In the genomic region with DNA sequence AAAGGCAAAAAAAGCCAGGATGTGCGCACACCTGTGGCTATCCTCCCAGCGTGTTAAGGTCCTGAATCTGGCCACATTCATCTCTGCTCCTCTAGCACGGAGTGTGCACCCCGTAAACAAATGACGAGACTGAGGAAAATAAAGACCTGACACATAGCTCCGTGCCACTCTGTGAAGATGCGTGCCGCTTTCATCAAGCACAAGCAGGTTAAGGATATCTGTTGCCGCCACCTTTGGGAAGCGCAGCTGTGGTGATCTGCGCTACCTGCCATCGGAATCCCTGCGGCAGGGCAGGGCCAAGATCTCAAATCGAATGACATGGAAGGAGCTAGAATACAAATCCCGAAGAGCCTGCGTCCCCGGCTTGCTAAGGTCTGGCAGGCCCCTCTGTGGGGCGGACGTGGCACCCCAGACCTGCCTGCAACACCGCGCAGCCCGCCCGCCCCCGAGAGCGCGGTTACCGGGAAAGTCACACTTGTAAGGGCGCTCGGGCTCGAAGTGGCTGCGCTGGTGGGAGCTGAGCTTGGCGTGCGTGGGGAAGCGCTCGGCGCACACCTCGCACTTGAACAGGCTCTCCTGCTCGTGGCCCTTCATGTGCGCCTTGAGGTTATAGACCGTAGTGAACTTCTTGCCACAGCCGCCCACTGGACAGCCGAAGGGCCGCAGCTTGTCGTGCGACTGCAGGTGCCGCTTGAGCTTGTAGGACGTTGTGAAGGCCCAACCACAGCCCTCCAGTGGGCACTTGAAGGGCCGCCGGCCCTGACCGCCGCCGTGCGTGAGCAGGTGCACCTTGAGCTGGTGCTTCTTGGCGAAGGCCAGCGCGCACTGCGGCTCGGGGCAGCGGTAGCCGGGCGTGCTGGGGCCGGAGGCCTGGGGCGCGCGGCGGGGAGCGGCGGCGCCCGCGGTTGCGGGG, we compare ENCODE assay signal across 8 cellular contexts. TPM values are rescaled to one million over a fixed set of nuclear protein-coding genes. Genes with fewer than 3 reads are reported as not detected.
A peak's percentile ranks its signal among the peaks of the same experiment; 100 is the strongest.
DNase-seq lines count a peak whose midpoint lies in the region; ATAC-seq and TF ChIP-seq lines count a peak whose summit lies in the region.

No MANE protein-coding gene starts in this region.

- peak; percentile 17 for ATAC-seq in GM18505 (IDR thresholded peaks at IDR 0.05; ENCODE audit: unreplicated experiment)
- peak; percentile 36 for ATAC-seq in HG02938 (IDR thresholded peaks at IDR 0.05; ENCODE audit: unreplicated experiment)
- ATAC-seq in heart left ventricle: peak in 2 of 4 donors; percentile 3 to 4

- peaks cover 0 to 58% (median 42%) of the 10 kb centered on the region in 12 donors for H3K4me1 ChIP-seq in heart left ventricle
- H3K4me1 ChIP-seq in rectal smooth muscle tissue (ENCODE audit: control insufficient read depth, insufficient read depth, low read length): peaks cover 26% of the 10 kb centered on the region

- H3K27me3 ChIP-seq in heart left ventricle (no peaks in the 10 kb centered on the region), rectal smooth muscle tissue (ENCODE audit: control insufficient read depth, insufficient read depth, low read length) (no peaks in the 10 kb centered on the region)

- DNase-seq in AG10803 (ENCODE audit: low read depth) (peak; percentile 37), NCI-H69 (lab: John Stamatoyannopoulos, UW) (peak; percentile 49), heart left ventricle (peak in 4 of 5 donors; percentile 34 to 66 (median 48)), midbrain (lab: John Stamatoyannopoulos, UW) (no peak)
- peak; percentile 49 for DNase-seq in activated naive CD4-positive, alpha-beta T cell treated with Interleukin-2 at 50 U/mL for 16 hours

- H3K9me3 ChIP-seq in heart left ventricle: no peaks in the 10 kb centered on the region

- TF ChIP-seq POLR2A in GM18505 (IDR thresholded peaks at IDR 0.05; ENCODE audit: borderline replicate concordance, extremely low read depth, insufficient read depth, insufficient read length): no peak
- TF ChIP-seq POLR2A in heart left ventricle (IDR thresholded peaks at IDR 0.05): no peak

- H3K4me3 ChIP-seq in AG10803 (ENCODE audit: low read length) (peak overlapping the region; percentile 84), heart left ventricle (peak overlapping the region; percentile 43 to 90 (median 79)), rectal smooth muscle tissue (ENCODE audit: low read length) (peak overlapping the region; percentile 76)

- H3K27ac ChIP-seq in heart left ventricle (peak overlapping the region; percentile 73 to 97 (median 92)), rectal smooth muscle tissue (ENCODE audit: low read depth, low read length) (peak overlapping the region; percentile 82)

- intact Hi-C loops in heart left ventricle (cut with DNase I): loop anchor here in 3 of 10 donors (5.0 to 10.0 kb wide), 4 partner anchors 82 to 220 kb away; partner anchors contain the start of genes CFAP100 (in 1 of the 3) and KLF15 (in 1 of the 3)

- WGBS in heart left ventricle, 4 donors: 6 to 18% (median 10%) methylated on average over 24 to 72 of the region's 72 CpGs

- no peak for TF ChIP-seq CTCF in AG10803 (conservative IDR thresholded peaks at IDR 0.05; ENCODE audit: low read length)
- no peak for TF ChIP-seq CTCF in heart left ventricle (IDR thresholded peaks at IDR 0.05)

- H3K36me3 ChIP-seq in heart left ventricle (peaks cover 0 to 25% (median 19%) of the 10 kb centered on the region in 9 donors), rectal smooth muscle tissue (ENCODE audit: control insufficient read depth, insufficient read depth, low read length) (peaks cover 19% of the 10 kb centered on the region)

- H3K9ac ChIP-seq in rectal smooth muscle tissue (ENCODE audit: low read length): peak overlapping the region; percentile 64

RNA-seq across cellular contexts. Expression of gene ZXDC, which starts 0.9 kb away (rescaled TPM):
- 10 to 100 TPM; 15.4 to 40.3 (median 20.2) TPM for total RNA-seq in heart left ventricle
- 10 to 100 TPM in 1 of 2 donors, 1 to 10 TPM in 1; 8.7 to 10.9 TPM for polyA plus RNA-seq in heart left ventricle

RNA-seq across cellular contexts. Expression of gene UROC1, which starts 42.8 kb away (rescaled TPM):
- total RNA-seq in heart left ventricle: not detected
- polyA plus RNA-seq in heart left ventricle: not detected

RNA-seq across cellular contexts. Expression of gene CHST13, which starts 49.2 kb away (rescaled TPM):
- total RNA-seq in heart left ventricle: 1 to 10 TPM in 1 of 9 donors, under 1 TPM in 7, not detected in 1; 0.30 to 2.3 (median 0.48) TPM
- under 1 TPM; 0.07 to 0.15 TPM for polyA plus RNA-seq in heart left ventricle
